Comparison of ENCODE assay signal across 34 cellular contexts in genomic region chr17:9991796-9992195, GRCh38.
"Had no signal": no experiment of that assay in that cellular context is flagged by ENCODE, and none has a peak within 500 bp of the region (broad histone marks: within the 10 kb centered on the region; RNA-seq: fewer than 3 reads in every experiment).

No MANE protein-coding gene starts in this region.

- H3K36me3 ChIP-seq: adrenal gland, brain microvascular endothelial cell, breast epithelium, cardiac muscle cell had no signal

- H3K27ac Mint-ChIP-seq: activated B cell treated with CpG ODN at 0.5 μM for 24 hours; activated CD4-positive, alpha-beta memory T cell treated with anti-CD3 and anti-CD28 coated beads for 36 hours; activated CD4-positive, alpha-beta T cell treated with anti-CD3 and anti-CD28 coated beads, Interleukin-2, amount 10 ng/mL, durations not matched to agents 24 days and 14 days; activated CD8-positive, alpha-beta T cell treated with anti-CD3 and anti-CD28 coated beads for 36 hours; activated naive CD4-positive, alpha-beta T cell treated with anti-CD3 and anti-CD28 coated beads for 36 hours; activated naive CD4-positive, alpha-beta T cell treated with anti-CD3 and anti-CD28 coated beads, Interleukin-2, amount 50 U/mL, for 72 hours; activated naive CD8-positive, alpha-beta T cell treated with anti-CD3 and anti-CD28 coated beads for 36 hours; activated T-cell treated with anti-CD3 and anti-CD28 coated beads, Interleukin-2, amount 50 U/mL, for 24 hours; T-cell; T-helper 17 cell had no signal

- H3K9me3 ChIP-seq: adrenal gland, body of pancreas, breast epithelium had no signal

- H3K4me3 ChIP-seq: adrenal gland, body of pancreas, breast epithelium, cardiac muscle cell had no signal

- H3K4me1 ChIP-seq: body of pancreas, breast epithelium had no signal

- H3K4me3 Mint-ChIP-seq: activated B cell treated with CpG ODN at 0.5 μM for 24 hours; activated CD4-positive, alpha-beta memory T cell treated with anti-CD3 and anti-CD28 coated beads for 36 hours; activated CD4-positive, alpha-beta T cell treated with anti-CD3 and anti-CD28 coated beads, Interleukin-2, amount 10 ng/mL, durations not matched to agents 24 days and 14 days; activated CD8-positive, alpha-beta T cell treated with anti-CD3 and anti-CD28 coated beads for 36 hours; activated naive CD4-positive, alpha-beta T cell treated with anti-CD3 and anti-CD28 coated beads for 36 hours; activated naive CD8-positive, alpha-beta T cell treated with anti-CD3 and anti-CD28 coated beads for 36 hours; activated T-cell treated with anti-CD3 and anti-CD28 coated beads, Interleukin-2, amount 50 U/mL, for 24 hours; central memory CD8-positive, alpha-beta T cell; T-cell; T-helper 17 cell had no signal

- DNase-seq: activated B cell treated with CpG ODN at 0.5 μM for 24 hours; activated CD4-positive, alpha-beta memory T cell treated with anti-CD3 and anti-CD28 coated beads for 36 hours; activated CD4-positive, alpha-beta T cell treated with anti-CD3 and anti-CD28 coated beads for 4 hours; activated CD4-positive, alpha-beta T cell treated with anti-CD3 and anti-CD28 coated beads, Interleukin-2, amount 10 ng/mL, durations not matched to agents 24 days and 14 days; activated CD4-positive, alpha-beta T cell treated with anti-CD3 and anti-CD28 coated beads, Interleukin-2, amount 50 U/mL, for 1 hour; activated CD4-positive, alpha-beta T cell treated with anti-CD3 and anti-CD28 coated beads, Interleukin-2, amount 50 U/mL, for 4 hours; activated CD4-positive, CD25-positive, alpha-beta regulatory T cell treated with anti-CD3 and anti-CD28 coated beads, Interleukin-2, amount 50 U/mL, for 72 hours; activated CD8-positive, alpha-beta memory T cell treated with anti-CD3 and anti-CD28 coated beads, Interleukin-2, amount 50 U/mL, for 48 hours; activated CD8-positive, alpha-beta T cell treated with anti-CD3 and anti-CD28 coated beads for 36 hours; activated effector memory CD4-positive, alpha-beta T cell treated with anti-CD3 and anti-CD28 coated beads, Interleukin-2, amount 50 U/mL, for 16 hours; activated gamma-delta T cell treated with Interleukin-2 at 50 U/mL for 16 hours; activated naive CD4-positive, alpha-beta T cell; activated naive CD4-positive, alpha-beta T cell treated with anti-CD3 and anti-CD28 coated beads for 36 hours; activated naive CD4-positive, alpha-beta T cell treated with anti-CD3 and anti-CD28 coated beads, Interleukin-2, amount 50 U/mL, for 16 hours; activated naive CD8-positive, alpha-beta T cell treated with anti-CD3 and anti-CD28 coated beads for 36 hours; activated T-cell treated with anti-CD3 and anti-CD28 coated beads, Interleukin-2, amount 50 U/mL, for 24 hours; activated T-cell treated with anti-CD3 and anti-CD28 coated beads, Interleukin-2, amount 50 U/mL, for 48 hours; adrenal gland; amniotic stem cell; aorta; body of pancreas; brain microvascular endothelial cell; caudate nucleus; cerebellar nuclear complex; T-cell; T-helper 17 cell; T-helper 9 cell had no signal

- FAIRE-seq: astrocyte, TTC549 had no signal

- H3K27me3 Mint-ChIP-seq: activated B cell treated with CpG ODN at 0.5 μM for 24 hours; activated CD4-positive, alpha-beta memory T cell treated with anti-CD3 and anti-CD28 coated beads for 36 hours; activated CD4-positive, alpha-beta T cell treated with anti-CD3 and anti-CD28 coated beads, Interleukin-2, amount 10 ng/mL, durations not matched to agents 24 days and 14 days; activated T-cell treated with anti-CD3 and anti-CD28 coated beads, Interleukin-2, amount 50 U/mL, for 24 hours; central memory CD8-positive, alpha-beta T cell; T-cell had no signal

- H3K27ac ChIP-seq: adrenal gland, body of pancreas, brain microvascular endothelial cell, breast epithelium, cardiac muscle cell, VCaP had no signal

- H3K36me3 Mint-ChIP-seq: activated CD4-positive, alpha-beta memory T cell treated with anti-CD3 and anti-CD28 coated beads for 36 hours; activated naive CD4-positive, alpha-beta T cell treated with anti-CD3 and anti-CD28 coated beads, Interleukin-2, amount 50 U/mL, for 72 hours; activated naive CD8-positive, alpha-beta T cell treated with anti-CD3 and anti-CD28 coated beads for 36 hours; T-cell had no signal

- H3K27me3 ChIP-seq: adrenal gland, body of pancreas, brain microvascular endothelial cell, breast epithelium, cardiac muscle cell had no signal

- H3K4me1 Mint-ChIP-seq: activated CD4-positive, alpha-beta T cell treated with anti-CD3 and anti-CD28 coated beads, Interleukin-2, amount 10 ng/mL, durations not matched to agents 24 days and 14 days; activated naive CD8-positive, alpha-beta T cell treated with anti-CD3 and anti-CD28 coated beads for 36 hours; T-cell; T-helper 17 cell had no signal

- H3K9me3 Mint-ChIP-seq: activated CD8-positive, alpha-beta T cell treated with anti-CD3 and anti-CD28 coated beads for 36 hours had no signal
